ENCODE assay signal across 35 cellular contexts in genomic region chr17:19742495-19742894, GRCh38. TPM values are rescaled to one million over a fixed set of nuclear protein-coding genes. Genes with fewer than 3 reads are reported as not detected.
"Had no signal": no experiment of that assay in that cellular context is flagged by ENCODE, and none has a peak within 500 bp of the region (broad histone marks: within the 10 kb centered on the region; RNA-seq: fewer than 3 reads in every experiment).

No MANE protein-coding gene starts in this region.

- H3K4me3 ChIP-seq: breast epithelium, pancreas, prostate gland, sigmoid colon, suprapubic skin, tibial artery had no signal

- ATAC-seq: activated CD4-positive, alpha-beta T cell treated with anti-CD3 and anti-CD28 coated beads for 36 hours; activated naive CD8-positive, alpha-beta T cell treated with anti-CD3 and anti-CD28 coated beads, Interleukin-2, amount 50 U/mL, for 24 hours; esophagus mucosa; left colon; naive thymus-derived CD4-positive, alpha-beta T cell; pancreas; stimulated activated naive B cell treated with anti-CD40 and anti-IgM and Interleukin-4, amounts not matched to agents 10 μg/mL and 1 μg/mL and 100 μg/mL, for 72 hours had no signal

- H3K4me3 Mint-ChIP-seq: activated CD4-positive, alpha-beta T cell treated with anti-CD3 and anti-CD28 coated beads for 36 hours; activated naive CD4-positive, alpha-beta T cell treated with anti-CD3 and anti-CD28 coated beads, Interleukin-2, amount 10 ng/mL, durations not matched to agents 7 days and 5 days; activated naive CD8-positive, alpha-beta T cell treated with anti-CD3 and anti-CD28 coated beads, Interleukin-2, amount 50 U/mL, for 24 hours; stimulated activated naive B cell treated with anti-CD40 and anti-IgM and Interleukin-4, amounts not matched to agents 10 μg/mL and 1 μg/mL and 100 μg/mL, for 72 hours had no signal

- H3K27ac Mint-ChIP-seq: activated CD4-positive, alpha-beta T cell treated with anti-CD3 and anti-CD28 coated beads for 36 hours; activated naive CD4-positive, alpha-beta T cell treated with anti-CD3 and anti-CD28 coated beads, Interleukin-2, amount 10 ng/mL, durations not matched to agents 7 days and 5 days; activated naive CD8-positive, alpha-beta T cell treated with anti-CD3 and anti-CD28 coated beads, Interleukin-2, amount 50 U/mL, for 24 hours; immature natural killer cell; stimulated activated naive B cell treated with anti-CD40 and anti-IgM and Interleukin-4, amounts not matched to agents 10 μg/mL and 1 μg/mL and 100 μg/mL, for 72 hours had no signal

- H3K9me3 Mint-ChIP-seq: activated naive CD4-positive, alpha-beta T cell treated with anti-CD3 and anti-CD28 coated beads, Interleukin-2, amount 10 ng/mL, durations not matched to agents 7 days and 5 days; activated naive CD8-positive, alpha-beta T cell treated with anti-CD3 and anti-CD28 coated beads, Interleukin-2, amount 50 U/mL, for 24 hours; naive thymus-derived CD4-positive, alpha-beta T cell; stimulated activated naive B cell treated with anti-CD40 and anti-IgM and Interleukin-4, amounts not matched to agents 10 μg/mL and 1 μg/mL and 100 μg/mL, for 72 hours had no signal

- H3K9me3 ChIP-seq: breast epithelium, pancreas, prostate gland, sigmoid colon, suprapubic skin, tibial artery had no signal

- H3K27me3 Mint-ChIP-seq: activated CD4-positive, alpha-beta T cell treated with anti-CD3 and anti-CD28 coated beads for 36 hours had no signal

- DNase-seq: activated CD4-positive, alpha-beta T cell treated with anti-CD3 and anti-CD28 coated beads for 36 hours; activated CD4-positive, alpha-beta T cell treated with anti-CD3 and anti-CD28 coated beads, Interleukin-2, amount 50 U/mL, for 48 hours; activated CD4-positive, CD25-positive, alpha-beta regulatory T cell; activated CD8-positive, alpha-beta memory T cell treated with anti-CD3 and anti-CD28 coated beads for 24 hours; activated gamma-delta T cell; activated naive CD4-positive, alpha-beta T cell treated with anti-CD3 and anti-CD28 coated beads, Interleukin-2, amount 10 ng/mL, durations not matched to agents 7 days and 5 days; activated naive CD8-positive, alpha-beta T cell treated with anti-CD3 and anti-CD28 coated beads, Interleukin-2, amount 50 U/mL, for 24 hours; amygdala; central memory CD4-positive, alpha-beta T cell; foreskin fibroblast; head of caudate nucleus; hypothalamus; immature natural killer cell; kidney; left colon; mammary epithelial cell; midbrain; naive thymus-derived CD4-positive, alpha-beta T cell; retina; sigmoid colon; small intestine; stimulated activated CD4-positive, alpha-beta T cell treated with anti-CD3 and anti-CD28 coated beads, Interleukin-4, amount 100 ng/mL, for 4 hours; stimulated activated CD8-positive, alpha-beta memory T cell treated with anti-CD3 and anti-CD28 coated beads, Interleukin-4, amount 100 ng/mL, for 48 hours; stimulated activated naive B cell treated with anti-CD40 and anti-IgM and Interleukin-4, amounts not matched to agents 10 μg/mL and 1 μg/mL and 100 μg/mL, for 72 hours; SW 1271; T-helper 2 cell had no signal

- H3K36me3 ChIP-seq: breast epithelium, pancreas, prostate gland, sigmoid colon, tibial artery had no signal

- FAIRE-seq: endothelial cell of umbilical vein, kidney, pancreas, small intestine had no signal

- H3K27ac ChIP-seq: breast epithelium, pancreas, prostate gland, sigmoid colon, suprapubic skin, tibial artery had no signal

- H3K27me3 ChIP-seq: breast epithelium, pancreas, sigmoid colon, suprapubic skin, tibial artery had no signal

- H3K36me3 Mint-ChIP-seq: activated naive CD4-positive, alpha-beta T cell treated with anti-CD3 and anti-CD28 coated beads, Interleukin-2, amount 10 ng/mL, durations not matched to agents 7 days and 5 days; immature natural killer cell; naive thymus-derived CD4-positive, alpha-beta T cell; stimulated activated naive B cell treated with anti-CD40 and anti-IgM and Interleukin-4, amounts not matched to agents 10 μg/mL and 1 μg/mL and 100 μg/mL, for 72 hours had no signal

RNA-seq across cellular contexts. Expression of gene ALDH3A1, which starts 5.6 kb away (rescaled TPM):
- total RNA-seq: activated CD4-positive, alpha-beta T cell treated with anti-CD3 and anti-CD28 coated beads for 36 hours had no signal
- polyA plus RNA-seq: naive thymus-derived CD4-positive, alpha-beta T cell had no signal

RNA-seq across cellular contexts. Expression of gene SLC47A2, which starts 26.1 kb away (rescaled TPM):
- total RNA-seq: activated CD4-positive, alpha-beta T cell treated with anti-CD3 and anti-CD28 coated beads for 36 hours; endothelial cell of umbilical vein; liver; naive thymus-derived CD4-positive, alpha-beta T cell; pancreas; prostate gland; sigmoid colon had no signal
- polyA plus RNA-seq: endothelial cell of umbilical vein; immature natural killer cell; naive thymus-derived CD4-positive, alpha-beta T cell; pancreas; urinary bladder had no signal
